ENCODE assay signal across 30 cellular contexts in genomic region chr11:17378655-17379054, GRCh38. TPM values are rescaled to one million over a fixed set of nuclear protein-coding genes. Genes with fewer than 3 reads are reported as not detected.
"Had no signal": no experiment of that assay in that cellular context is flagged by ENCODE, and none has a peak within 500 bp of the region (broad histone marks: within the 10 kb centered on the region; RNA-seq: fewer than 3 reads in every experiment).

No MANE protein-coding gene starts in this region.

- H3K4me1 ChIP-seq: ascending aorta, body of pancreas, SJCRH30 had no signal

- H3K4me1 Mint-ChIP-seq: activated naive CD8-positive, alpha-beta T cell treated with anti-CD3 and anti-CD28 coated beads, Interleukin-2, amount 50 U/mL, for 24 hours; WTC11 had no signal

- H3K4me3 ChIP-seq: ascending aorta, body of pancreas, cardiac muscle cell, SJCRH30 had no signal

- H3K9me3 Mint-ChIP-seq: activated T-cell treated with anti-CD3 and anti-CD28 coated beads, Interleukin-2, amount 50 U/mL, for 4 hours had no signal

- H3K36me3 ChIP-seq: cardiac muscle cell, SJCRH30 had no signal

- DNase-seq: activated CD4-positive, alpha-beta T cell treated with anti-CD3 and anti-CD28 coated beads for 48 hours; activated CD4-positive, alpha-beta T cell treated with anti-CD3 and anti-CD28 coated beads, Interleukin-2, amount 50 U/mL, for 4 hours; activated CD4-positive, CD25-positive, alpha-beta regulatory T cell treated with anti-CD3 and anti-CD28 coated beads, Interleukin-2, amount 50 U/mL, for 72 hours; activated effector memory CD4-positive, alpha-beta T cell treated with anti-CD3 and anti-CD28 coated beads, Interleukin-2, amount 50 U/mL, for 16 hours; activated naive CD4-positive, alpha-beta T cell treated with Interleukin-2 at 50 U/mL for 16 hours; activated naive CD8-positive, alpha-beta T cell treated with anti-CD3 and anti-CD28 coated beads, Interleukin-2, amount 50 U/mL, for 24 hours; activated T-cell treated with anti-CD3 and anti-CD28 coated beads, Interleukin-2, amount 50 U/mL, for 4 hours; amniotic stem cell; body of pancreas; Kasumi-1; NCI-H1048; NCI-H1417 treated with DMSO at 0.1 percent for 48 hours; NCI-H1694; NCI-H2029; NCI-H2107; NCI-H345; NCI-H510A; NCI-H526 treated with DMSO at 0.1 percent for 48 hours; NCI-H82; NK-92 treated with Interleukin-12 subunit alpha and Interleukin-12 subunit beta, amount 100 ng/mL, for 24 hours; OCI-M1; Right ventricle myocardium superior; RPMI8226; SJCRH30; SK-N-SH; SW 1271 had no signal

- ATAC-seq: activated naive CD8-positive, alpha-beta T cell treated with anti-CD3 and anti-CD28 coated beads, Interleukin-2, amount 50 U/mL, for 24 hours; activated T-cell treated with anti-CD3 and anti-CD28 coated beads, Interleukin-2, amount 50 U/mL, for 4 hours; body of pancreas; Panc1; WTC11 had no signal

- H3K9me3 ChIP-seq: ascending aorta, body of pancreas, SJCRH30, SK-N-SH had no signal

- H3K27me3 Mint-ChIP-seq: activated naive CD8-positive, alpha-beta T cell treated with anti-CD3 and anti-CD28 coated beads, Interleukin-2, amount 50 U/mL, for 24 hours had no signal

- H3K27me3 ChIP-seq: ascending aorta, body of pancreas, cardiac muscle cell, SJCRH30 had no signal

- H3K27ac ChIP-seq: ascending aorta, body of pancreas, cardiac muscle cell, SJCRH30 had no signal

- H3K4me3 Mint-ChIP-seq: activated naive CD8-positive, alpha-beta T cell treated with anti-CD3 and anti-CD28 coated beads, Interleukin-2, amount 50 U/mL, for 24 hours; activated T-cell treated with anti-CD3 and anti-CD28 coated beads, Interleukin-2, amount 50 U/mL, for 4 hours; WTC11 had no signal

- H3K27ac Mint-ChIP-seq: activated naive CD8-positive, alpha-beta T cell treated with anti-CD3 and anti-CD28 coated beads, Interleukin-2, amount 50 U/mL, for 24 hours; WTC11 had no signal

RNA-seq across cellular contexts. Expression of gene KCNJ11, which starts 9.8 kb away (rescaled TPM):
- total RNA-seq: ascending aorta had no signal
